1 cellular context compared by ENCODE assay signal in genomic region chr16:11797166-11797956, GRCh38.
TF ChIP-seq lines count a peak whose summit lies in the region.

A gene with protein sequence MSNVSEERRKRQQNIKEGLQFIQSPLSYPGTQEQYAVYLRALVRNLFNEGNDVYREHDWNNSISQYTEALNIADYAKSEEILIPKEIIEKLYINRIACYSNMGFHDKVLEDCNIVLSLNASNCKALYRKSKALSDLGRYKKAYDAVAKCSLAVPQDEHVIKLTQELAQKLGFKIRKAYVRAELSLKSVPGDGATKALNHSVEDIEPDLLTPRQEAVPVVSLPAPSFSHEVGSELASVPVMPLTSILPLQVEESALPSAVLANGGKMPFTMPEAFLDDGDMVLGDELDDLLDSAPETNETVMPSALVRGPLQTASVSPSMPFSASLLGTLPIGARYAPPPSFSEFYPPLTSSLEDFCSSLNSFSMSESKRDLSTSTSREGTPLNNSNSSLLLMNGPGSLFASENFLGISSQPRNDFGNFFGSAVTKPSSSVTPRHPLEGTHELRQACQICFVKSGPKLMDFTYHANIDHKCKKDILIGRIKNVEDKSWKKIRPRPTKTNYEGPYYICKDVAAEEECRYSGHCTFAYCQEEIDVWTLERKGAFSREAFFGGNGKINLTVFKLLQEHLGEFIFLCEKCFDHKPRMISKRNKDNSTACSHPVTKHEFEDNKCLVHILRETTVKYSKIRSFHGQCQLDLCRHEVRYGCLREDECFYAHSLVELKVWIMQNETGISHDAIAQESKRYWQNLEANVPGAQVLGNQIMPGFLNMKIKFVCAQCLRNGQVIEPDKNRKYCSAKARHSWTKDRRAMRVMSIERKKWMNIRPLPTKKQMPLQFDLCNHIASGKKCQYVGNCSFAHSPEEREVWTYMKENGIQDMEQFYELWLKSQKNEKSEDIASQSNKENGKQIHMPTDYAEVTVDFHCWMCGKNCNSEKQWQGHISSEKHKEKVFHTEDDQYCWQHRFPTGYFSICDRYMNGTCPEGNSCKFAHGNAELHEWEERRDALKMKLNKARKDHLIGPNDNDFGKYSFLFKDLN (minus strand): TSS chr16:11797258. CDS start chr16:11782354, 14,904 bp downstream.

TF ChIP-seq in HepG2, 621 proteins besides CTCF, POLR2A, EP300 and RAD21 (continued from another document and continues in another):
- peak; percentile 92 for TF ChIP-seq TBX2 (CRISPR knock-in tag; IDR thresholded peaks at IDR 0.05; ENCODE audit: borderline replicate concordance)
- TF ChIP-seq, protein P1, sequence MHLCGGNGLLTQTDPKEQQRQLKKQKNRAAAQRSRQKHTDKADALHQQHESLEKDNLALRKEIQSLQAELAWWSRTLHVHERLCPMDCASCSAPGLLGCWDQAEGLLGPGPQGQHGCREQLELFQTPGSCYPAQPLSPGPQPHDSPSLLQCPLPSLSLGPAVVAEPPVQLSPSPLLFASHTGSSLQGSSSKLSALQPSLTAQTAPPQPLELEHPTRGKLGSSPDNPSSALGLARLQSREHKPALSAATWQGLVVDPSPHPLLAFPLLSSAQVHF (CRISPR knock-in tag; IDR thresholded peaks at IDR 0.05): 0 out of 2 replicates have a peak, but pooled peaks have one; percentile 67
- peak; percentile 95 for TF ChIP-seq ARID4A (CRISPR knock-in tag; IDR thresholded peaks at IDR 0.05; ENCODE audit: borderline replicate concordance)
- TF ChIP-seq CEBPZ (IDR thresholded peaks at IDR 0.05; ENCODE audit: low read length): no peak
- TF ChIP-seq, protein P2, sequence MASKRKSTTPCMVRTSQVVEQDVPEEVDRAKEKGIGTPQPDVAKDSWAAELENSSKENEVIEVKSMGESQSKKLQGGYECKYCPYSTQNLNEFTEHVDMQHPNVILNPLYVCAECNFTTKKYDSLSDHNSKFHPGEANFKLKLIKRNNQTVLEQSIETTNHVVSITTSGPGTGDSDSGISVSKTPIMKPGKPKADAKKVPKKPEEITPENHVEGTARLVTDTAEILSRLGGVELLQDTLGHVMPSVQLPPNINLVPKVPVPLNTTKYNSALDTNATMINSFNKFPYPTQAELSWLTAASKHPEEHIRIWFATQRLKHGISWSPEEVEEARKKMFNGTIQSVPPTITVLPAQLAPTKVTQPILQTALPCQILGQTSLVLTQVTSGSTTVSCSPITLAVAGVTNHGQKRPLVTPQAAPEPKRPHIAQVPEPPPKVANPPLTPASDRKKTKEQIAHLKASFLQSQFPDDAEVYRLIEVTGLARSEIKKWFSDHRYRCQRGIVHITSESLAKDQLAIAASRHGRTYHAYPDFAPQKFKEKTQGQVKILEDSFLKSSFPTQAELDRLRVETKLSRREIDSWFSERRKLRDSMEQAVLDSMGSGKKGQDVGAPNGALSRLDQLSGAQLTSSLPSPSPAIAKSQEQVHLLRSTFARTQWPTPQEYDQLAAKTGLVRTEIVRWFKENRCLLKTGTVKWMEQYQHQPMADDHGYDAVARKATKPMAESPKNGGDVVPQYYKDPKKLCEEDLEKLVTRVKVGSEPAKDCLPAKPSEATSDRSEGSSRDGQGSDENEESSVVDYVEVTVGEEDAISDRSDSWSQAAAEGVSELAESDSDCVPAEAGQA (IDR thresholded peaks at IDR 0.05; ENCODE audit: low read depth): peak; percentile 88
- TF ChIP-seq, protein P2 (CRISPR knock-in tag; IDR thresholded peaks at IDR 0.05; ENCODE audit: borderline replicate concordance): no peak; the same call in 1 of the 2 replicates
- peak; percentile 90 for TF ChIP-seq ZNF431 (CRISPR knock-in tag; IDR thresholded peaks at IDR 0.05; ENCODE audit: borderline replicate concordance, low read depth)
- TF ChIP-seq, protein P3, sequence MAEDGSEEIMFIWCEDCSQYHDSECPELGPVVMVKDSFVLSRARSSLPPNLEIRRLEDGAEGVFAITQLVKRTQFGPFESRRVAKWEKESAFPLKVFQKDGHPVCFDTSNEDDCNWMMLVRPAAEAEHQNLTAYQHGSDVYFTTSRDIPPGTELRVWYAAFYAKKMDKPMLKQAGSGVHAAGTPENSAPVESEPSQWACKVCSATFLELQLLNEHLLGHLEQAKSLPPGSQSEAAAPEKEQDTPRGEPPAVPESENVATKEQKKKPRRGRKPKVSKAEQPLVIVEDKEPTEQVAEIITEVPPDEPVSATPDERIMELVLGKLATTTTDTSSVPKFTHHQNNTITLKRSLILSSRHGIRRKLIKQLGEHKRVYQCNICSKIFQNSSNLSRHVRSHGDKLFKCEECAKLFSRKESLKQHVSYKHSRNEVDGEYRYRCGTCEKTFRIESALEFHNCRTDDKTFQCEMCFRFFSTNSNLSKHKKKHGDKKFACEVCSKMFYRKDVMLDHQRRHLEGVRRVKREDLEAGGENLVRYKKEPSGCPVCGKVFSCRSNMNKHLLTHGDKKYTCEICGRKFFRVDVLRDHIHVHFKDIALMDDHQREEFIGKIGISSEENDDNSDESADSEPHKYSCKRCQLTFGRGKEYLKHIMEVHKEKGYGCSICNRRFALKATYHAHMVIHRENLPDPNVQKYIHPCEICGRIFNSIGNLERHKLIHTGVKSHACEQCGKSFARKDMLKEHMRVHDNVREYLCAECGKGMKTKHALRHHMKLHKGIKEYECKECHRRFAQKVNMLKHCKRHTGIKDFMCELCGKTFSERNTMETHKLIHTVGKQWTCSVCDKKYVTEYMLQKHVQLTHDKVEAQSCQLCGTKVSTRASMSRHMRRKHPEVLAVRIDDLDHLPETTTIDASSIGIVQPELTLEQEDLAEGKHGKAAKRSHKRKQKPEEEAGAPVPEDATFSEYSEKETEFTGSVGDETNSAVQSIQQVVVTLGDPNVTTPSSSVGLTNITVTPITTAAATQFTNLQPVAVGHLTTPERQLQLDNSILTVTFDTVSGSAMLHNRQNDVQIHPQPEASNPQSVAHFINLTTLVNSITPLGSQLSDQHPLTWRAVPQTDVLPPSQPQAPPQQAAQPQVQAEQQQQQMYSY (CRISPR knock-in tag; IDR thresholded peaks at IDR 0.05): peak; percentile 77; the same call in 1 of the 2 replicates
- TF ChIP-seq SIX1 (CRISPR knock-in tag; IDR thresholded peaks at IDR 0.05; ENCODE audit: borderline replicate concordance): peak; percentile 66; the same call in 1 of the 2 replicates
- TF ChIP-seq KAT7 (CRISPR knock-in tag; IDR thresholded peaks at IDR 0.05; ENCODE audit: borderline replicate concordance): peak; percentile 99
- no peak for TF ChIP-seq SCMH1 (CRISPR knock-in tag; IDR thresholded peaks at IDR 0.05; ENCODE audit: borderline replicate concordance)
- TF ChIP-seq NFYB (CRISPR knock-in tag; IDR thresholded peaks at IDR 0.05): peak; percentile 92
- peak; percentile 93 for TF ChIP-seq KMT2B (CRISPR knock-in tag; IDR thresholded peaks at IDR 0.05)
- TF ChIP-seq SKI (IDR thresholded peaks at IDR 0.05; ENCODE audit: partially characterized antibody): peak; percentile 81
- TF ChIP-seq CBX1 (IDR thresholded peaks at IDR 0.05; ENCODE audit: low read depth): peak; percentile 98
- peak; percentile 97 for TF ChIP-seq ZNF670 (CRISPR knock-in tag; IDR thresholded peaks at IDR 0.05; ENCODE audit: borderline replicate concordance)
- TF ChIP-seq, protein P4, sequence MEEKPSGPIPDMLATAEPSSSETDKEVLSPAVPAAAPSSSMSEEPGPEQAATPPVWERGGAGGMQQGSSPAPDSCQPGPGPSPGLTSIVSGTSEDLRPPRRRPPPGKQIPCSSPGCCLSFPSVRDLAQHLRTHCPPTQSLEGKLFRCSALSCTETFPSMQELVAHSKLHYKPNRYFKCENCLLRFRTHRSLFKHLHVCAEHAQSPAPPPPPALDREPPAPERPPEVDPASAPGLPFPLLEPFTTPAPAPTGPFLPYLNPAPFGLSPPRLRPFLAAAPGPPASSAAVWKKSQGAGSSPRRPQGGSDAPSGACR (CRISPR knock-in tag; IDR thresholded peaks at IDR 0.05): 0 out of 2 replicates have a peak, but pooled peaks have one; percentile 17
- TF ChIP-seq NONO (IDR thresholded peaks at IDR 0.05): no peak
- TF ChIP-seq NONO (CRISPR knock-in tag; conservative IDR thresholded peaks at IDR 0.05): peak; percentile 74; the same call in 1 of the 2 replicates
- TF ChIP-seq CHD4 (IDR thresholded peaks at IDR 0.05; ENCODE audit: borderline replicate concordance, low read length): no peak
- TF ChIP-seq ZZZ3 (CRISPR knock-in tag; IDR thresholded peaks at IDR 0.05; ENCODE audit: borderline replicate concordance): peak; percentile 97
- TF ChIP-seq HOXA3 (CRISPR knock-in tag; IDR thresholded peaks at IDR 0.05): peak; percentile 94
- TF ChIP-seq, protein P5, sequence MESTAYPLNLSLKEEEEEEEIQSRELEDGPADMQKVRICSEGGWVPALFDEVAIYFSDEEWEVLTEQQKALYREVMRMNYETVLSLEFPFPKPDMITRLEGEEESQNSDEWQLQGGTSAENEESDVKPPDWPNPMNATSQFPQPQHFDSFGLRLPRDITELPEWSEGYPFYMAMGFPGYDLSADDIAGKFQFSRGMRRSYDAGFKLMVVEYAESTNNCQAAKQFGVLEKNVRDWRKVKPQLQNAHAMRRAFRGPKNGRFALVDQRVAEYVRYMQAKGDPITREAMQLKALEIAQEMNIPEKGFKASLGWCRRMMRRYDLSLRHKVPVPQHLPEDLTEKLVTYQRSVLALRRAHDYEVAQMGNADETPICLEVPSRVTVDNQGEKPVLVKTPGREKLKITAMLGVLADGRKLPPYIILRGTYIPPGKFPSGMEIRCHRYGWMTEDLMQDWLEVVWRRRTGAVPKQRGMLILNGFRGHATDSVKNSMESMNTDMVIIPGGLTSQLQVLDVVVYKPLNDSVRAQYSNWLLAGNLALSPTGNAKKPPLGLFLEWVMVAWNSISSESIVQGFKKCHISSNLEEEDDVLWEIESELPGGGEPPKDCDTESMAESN (CRISPR knock-in tag; conservative IDR thresholded peaks at IDR 0.05): peak; percentile 90
- peak; percentile 92; the same call in 1 of the 2 replicates for TF ChIP-seq ZNF790 (CRISPR knock-in tag; IDR thresholded peaks at IDR 0.05; ENCODE audit: borderline replicate concordance)
- TF ChIP-seq HNF4A (CRISPR knock-in tag; IDR thresholded peaks at IDR 0.05): peak; percentile 41; the same call in 1 of the 2 replicates
- 0 out of 2 replicates have a peak, but pooled peaks have one; percentile 70 for TF ChIP-seq RARG (CRISPR knock-in tag; IDR thresholded peaks at IDR 0.05; ENCODE audit: low read depth)
- TF ChIP-seq SRSF1 (optimal IDR thresholded peaks at IDR 0.05; ENCODE audit: low read depth, low read length): peak; percentile 88
- peak; percentile 91 for TF ChIP-seq RFX5 (IDR thresholded peaks at IDR 0.05; ENCODE audit: low read depth, low read length)
- TF ChIP-seq MXD4 (CRISPR knock-in tag; IDR thresholded peaks at IDR 0.05): peak; percentile 96
- peak; percentile 87 for TF ChIP-seq MED8 (CRISPR knock-in tag; IDR thresholded peaks at IDR 0.05; ENCODE audit: insufficient replicate concordance)
- TF ChIP-seq ZNF160 (CRISPR knock-in tag; IDR thresholded peaks at IDR 0.05): peak; percentile 83; the same call in 1 of the 2 replicates
